8 cellular contexts compared by ENCODE assay signal in genomic region chr5:95730730-95731570, GRCh38. TPM values are rescaled to one million over a fixed set of nuclear protein-coding genes. Genes with fewer than 3 reads are reported as not detected.
DNase-seq lines count a peak whose midpoint lies in the region; ATAC-seq and TF ChIP-seq lines count a peak whose summit lies in the region.

Gene RHOBTB3 (plus strand): TSS chr5:95731336. CDS start chr5:95731683, 347 bp downstream.

- no peaks in the 10 kb centered on the region for H3K9me3 Mint-ChIP-seq in CD4-positive, CD25-positive, alpha-beta regulatory T cell
- no peaks in the 10 kb centered on the region for H3K9me3 Mint-ChIP-seq in activated T-cell treated with anti-CD3 and anti-CD28 coated beads, Interleukin-2, amount 50 U/mL, for 24 hours

- DNase-seq in CD4-positive, CD25-positive, alpha-beta regulatory T cell: peak in 2 of 3 donors; percentile 9 to 13
- DNase-seq in NCI-H82 (lab: John Stamatoyannopoulos, UW) (peak; percentile 84), erythroblast (lab: John Stamatoyannopoulos, UW) (peak; percentile 86 to 88), midbrain (lab: John Stamatoyannopoulos, UW) (peak; percentile 89)
- peak; percentile 69 for DNase-seq in activated T-cell treated with anti-CD3 and anti-CD28 coated beads, Interleukin-2, amount 50 U/mL, for 24 hours
- DNase-seq in stimulated activated naive CD4-positive, alpha-beta T cell treated with Interleukin-2 at 50 U/mL for 16 hours (lab: John Stamatoyannopoulos, UW): peak; percentile 13

- no peaks in the 10 kb centered on the region for H3K9me3 ChIP-seq in CD4-positive, CD25-positive, alpha-beta regulatory T cell (ENCODE audit: control insufficient read depth in 2 of 2, low read length in 2 of 2)

- H3K36me3 Mint-ChIP-seq in CD4-positive, CD25-positive, alpha-beta regulatory T cell: no peaks in the 10 kb centered on the region
- no peaks in the 10 kb centered on the region for H3K36me3 Mint-ChIP-seq in activated T-cell treated with anti-CD3 and anti-CD28 coated beads, Interleukin-2, amount 50 U/mL, for 24 hours (ENCODE audit: low read depth)

- H3K4me3 Mint-ChIP-seq in CD4-positive, CD25-positive, alpha-beta regulatory T cell: peak within 1 kb of the TSS; percentile 68 to 86 (median 78)
- peak within 1 kb of the TSS; percentile 82 for H3K4me3 Mint-ChIP-seq in activated T-cell treated with anti-CD3 and anti-CD28 coated beads, Interleukin-2, amount 50 U/mL, for 24 hours

- no peak within 1 kb of the TSS for H3K4me3 ChIP-seq in CD4-positive, CD25-positive, alpha-beta regulatory T cell (ENCODE audit: low read depth, low read length)

- H3K27ac Mint-ChIP-seq in CD4-positive, CD25-positive, alpha-beta regulatory T cell: peak within 1 kb of the TSS in 1 of 3 donors; percentile 67
- peak within 1 kb of the TSS; percentile 80 for H3K27ac Mint-ChIP-seq in activated T-cell treated with anti-CD3 and anti-CD28 coated beads, Interleukin-2, amount 50 U/mL, for 24 hours

- peaks cover 17% of the 10 kb centered on the region for H3K4me1 ChIP-seq in CD4-positive, CD25-positive, alpha-beta regulatory T cell (ENCODE audit: control insufficient read depth, insufficient read depth, low read length, poor library complexity, severe bottlenecking)

- H3K27me3 ChIP-seq in CD4-positive, CD25-positive, alpha-beta regulatory T cell (ENCODE audit: control insufficient read depth, insufficient read depth, low read length): peaks cover 61% of the 10 kb centered on the region

- peaks cover 7 to 15% (median 9%) of the 10 kb centered on the region in 4 donors for H3K4me1 Mint-ChIP-seq in CD4-positive, CD25-positive, alpha-beta regulatory T cell
- peaks cover 63% of the 10 kb centered on the region for H3K4me1 Mint-ChIP-seq in activated T-cell treated with anti-CD3 and anti-CD28 coated beads, Interleukin-2, amount 50 U/mL, for 24 hours (ENCODE audit: low read depth)

- peak; percentile 49 to 56 for ATAC-seq in CD4-positive, CD25-positive, alpha-beta regulatory T cell (ENCODE audit: low read depth in 2 of 2)
- peak; percentile 52 for ATAC-seq in GM19372 (IDR thresholded peaks at IDR 0.05; ENCODE audit: low read depth, unreplicated experiment)
- peak; percentile 32 for ATAC-seq in HG03565 (IDR thresholded peaks at IDR 0.05; ENCODE audit: unreplicated experiment)

- no peaks in the 10 kb centered on the region for H3K36me3 ChIP-seq in CD4-positive, CD25-positive, alpha-beta regulatory T cell (ENCODE audit: control insufficient read depth, insufficient read depth, low read length)

- H3K27me3 Mint-ChIP-seq in CD4-positive, CD25-positive, alpha-beta regulatory T cell: peaks cover 73% of the 10 kb centered on the region
- peaks cover 53% of the 10 kb centered on the region for H3K27me3 Mint-ChIP-seq in activated T-cell treated with anti-CD3 and anti-CD28 coated beads, Interleukin-2, amount 50 U/mL, for 24 hours

- TF ChIP-seq POLR2A in erythroblast (IDR thresholded peaks at IDR 0.05; ENCODE audit: low read length): peak; percentile 77

- H3K27ac ChIP-seq in CD4-positive, CD25-positive, alpha-beta regulatory T cell (ENCODE audit: insufficient read depth, low read length, poor library complexity, severe bottlenecking): no peak within 1 kb of the TSS

RNA-seq across cellular contexts. Expression of gene RHOBTB3, which starts in this region (rescaled TPM):
- total RNA-seq in CD4-positive, CD25-positive, alpha-beta regulatory T cell: 2.4 TPM
- 1 to 10 TPM; 1.4 to 2.8 (median 2.7) TPM for polyA plus RNA-seq in CD4-positive, CD25-positive, alpha-beta regulatory T cell

Comparison
In these comparisons a context has a peak if more than half of its experiments do, and no peak if none do; other contexts are left out.
1. DNase-seq: peak in every context shown above with its lines; median percentile 89 in midbrain; 87 in erythroblast; 84 in NCI-H82; 69 in activated T-cell treated with anti-CD3 and anti-CD28 coated beads, Interleukin-2, amount 50 U/mL, for 24 hours; 13 in stimulated activated naive CD4-positive, alpha-beta T cell treated with Interleukin-2 at 50 U/mL for 16 hours; 11 in CD4-positive, CD25-positive, alpha-beta regulatory T cell.